Comparison of ENCODE assay signal across 12 cellular contexts in genomic region chr11:123056835-123057491, GRCh38. TPM values are rescaled to one million over a fixed set of nuclear protein-coding genes. Genes with fewer than 3 reads are reported as not detected.
DNase-seq lines count a peak whose midpoint lies in the region; ATAC-seq, FAIRE-seq and TF ChIP-seq lines count a peak whose summit lies in the region.
"Had no signal": no experiment of that assay in that cellular context is flagged by ENCODE, and none has a peak within 500 bp of the region (broad histone marks: within the 10 kb centered on the region; RNA-seq: fewer than 3 reads in every experiment).

No MANE protein-coding gene starts in this region.

- CTCF ChIA-PET in GM12878 (lab: Yijun Ruan, JAX), result interaction anchor here (0.6 to 11.6 kb wide), 29 partner anchors 9 to 519 kb away, joined by 3 to 387 read pairs (median 5); no protein-coding TSS in a partner anchor

- TF ChIP-seq POLR2A in GM12878 (IDR thresholded peaks at IDR 0.05; ENCODE audit: low read depth, low read length), result 0 out of 2 replicates have a peak, but pooled peaks have one; percentile 40

- H3K4me2 ChIP-seq in GM12878 (ENCODE audit: control insufficient read depth, insufficient read depth), result peak overlapping the region; percentile 75

- 23% methylated on average over 3 of the region's 3 CpGs for WGBS in GM12878 (ENCODE audit: insufficient coverage, insufficient replicate concordance, low lambda C conversion rate, missing lambda C conversion rate)

- in situ Hi-C loops in GM12878 (cut with MboI), result loop anchor here (25.0 kb wide), 1 partner anchor 1595 kb away; the partner anchor contains the start of genes SORL1 and SORL1-AS1

- no peak for TF ChIP-seq RAD21 in GM12878 (IDR thresholded peaks at IDR 0.05; ENCODE audit: insufficient read depth, low read depth, low read length)

- intact Hi-C loops in GM12878 (cut with micrococcal nuclease; ENCODE audit: unreplicated experiment), result no loop called here

- no peak overlapping the region for H3K27ac ChIP-seq in GM12878 (ENCODE audit: control insufficient read depth, insufficient read depth)

- ATAC-seq in GM12878, result no peak

- TF ChIP-seq CTCF in GM12878 (IDR thresholded peaks at IDR 0.05 in 2 of 3, conservative IDR thresholded peaks at IDR 0.05 in 1 of 3; ENCODE audit: control insufficient read depth in 2 of 3, extremely low read depth in 1 of 3, insufficient read depth in 1 of 3, low read depth in 3 of 3, low read length in 3 of 3) (no peak), progenitor cell of endocrine pancreas (IDR thresholded peaks at IDR 0.05; ENCODE audit: unreplicated experiment) (no peak), foreskin fibroblast (IDR thresholded peaks at IDR 0.05; ENCODE audit: low read depth, low read length) (no peak)

- H4K20me1 ChIP-seq in GM12878 (ENCODE audit: control insufficient read depth, insufficient read depth), result peaks cover 23% of the 10 kb centered on the region; the same call in 1 of the 2 replicates

- RAD21 ChIA-PET in GM12878 (lab: Charles Lee; ENCODE audit: unreplicated experiment), result interaction anchor here (0.6 to 8.1 kb wide), 18 partner anchors 9 to 261 kb away, joined by 3 to 122 read pairs (median 6); no protein-coding TSS in a partner anchor

- H3K79me2 ChIP-seq in GM12878 (ENCODE audit: control insufficient read depth, insufficient read depth, low read length), result peaks cover 46% of the 10 kb centered on the region

- H3K27ac Mint-ChIP-seq in progenitor cell of endocrine pancreas, result peak overlapping the region; percentile 81

- TF ChIP-seq EP300 in GM12878 (IDR thresholded peaks at IDR 0.05; ENCODE audit: borderline replicate concordance in 1 of 2, control insufficient read depth in 1 of 2, low read depth in 2 of 2, low read length in 2 of 2), result no peak

- no peak overlapping the region for H3K9ac ChIP-seq in GM12878 (ENCODE audit: control insufficient read depth, insufficient read depth, low read length)

- H3K27me3 Mint-ChIP-seq in progenitor cell of endocrine pancreas, result no peaks in the 10 kb centered on the region

- SMC1A ChIA-PET in GM12878 (lab: Charles Lee; ENCODE audit: uncharacterized antibody, unreplicated experiment), result interaction anchor here (0.6 to 9.0 kb wide), 24 partner anchors 9 to 260 kb away, joined by 3 to 159 read pairs (median 5); no protein-coding TSS in a partner anchor

- peak overlapping the region; percentile 39; the same call in 1 of the 2 replicates for H3K4me3 ChIP-seq in GM12878
- H3K4me3 ChIP-seq in foreskin fibroblast (ENCODE audit: low read depth in 1 of 2, low read length in 2 of 2), result no peak overlapping the region

- H3K4me1 ChIP-seq in GM12878 (ENCODE audit: control insufficient read depth, insufficient read depth, low read length), result no peaks in the 10 kb centered on the region; the same call in 1 of the 2 replicates

- no peaks in the 10 kb centered on the region; the same call in 2 of the 3 replicates for H3K9me3 ChIP-seq in GM12878 (replicated peaks; ENCODE audit: control insufficient read depth, insufficient read depth, low read length)

- no peaks in the 10 kb centered on the region for H3K27me3 ChIP-seq in GM12878 (replicated peaks in 1 of 2; ENCODE audit: control insufficient read depth in 2 of 2, insufficient read depth in 2 of 2, low read length in 1 of 2)

- H3K36me3 ChIP-seq in GM12878 (ENCODE audit: control insufficient read depth in 2 of 2, insufficient read depth in 2 of 2, low read length in 1 of 2), result peaks cover 27 to 43% of the 10 kb centered on the region in 2 experiments

- BruUV-seq in GM12878 (replicated peaks; lab: Mats Ljungman, UMichigan), result no TSS peak

- no peak for FAIRE-seq in GM12878 (lab: Jason Lieb, UNC)
- FAIRE-seq: A204.1, islet of Langerhans had no signal

- H3K4me3 Mint-ChIP-seq in progenitor cell of endocrine pancreas (ENCODE audit: low read depth), result no peak overlapping the region

- no peaks in the 10 kb centered on the region for H3K9me3 Mint-ChIP-seq in progenitor cell of endocrine pancreas (ENCODE audit: low read depth)

- no peak overlapping the region for H2AFZ ChIP-seq in GM12878 (ENCODE audit: control insufficient read depth, low read depth, low read length)

- peaks cover 41% of the 10 kb centered on the region for H3K4me1 Mint-ChIP-seq in progenitor cell of endocrine pancreas (ENCODE audit: low read depth)

- DNase-seq in NCI-H82 (lab: John Stamatoyannopoulos, UW), result peak; percentile 40
- no peak for DNase-seq in NCI-H82 treated with DMSO at 0.1 percent for 48 hours (lab: John Stamatoyannopoulos, UW; ENCODE audit: unreplicated experiment)
- peak; percentile 49 for DNase-seq in NAMALWA (ENCODE audit: low spot score)
- no peak for DNase-seq in GM12878 (ENCODE audit: low read depth, low spot score)
- DNase-seq in progenitor cell of endocrine pancreas (ENCODE audit: low spot score, unreplicated experiment), result no peak
- DNase-seq in foreskin fibroblast, result no peak
- DNase-seq in stimulated activated CD4-positive, alpha-beta T cell treated with anti-CD3 and anti-CD28 coated beads, Interleukin-4, amount 100 ng/mL, for 4 hours, result no peak
- no peak for DNase-seq in activated CD4-positive, CD25-positive, alpha-beta regulatory T cell (lab: John Stamatoyannopoulos, UW)
- DNase-seq: NCI-H1417 treated with DMSO at 0.1 percent for 48 hours, RPMI8226 had no signal

- POLR2A ChIA-PET in GM12878 (lab: Charles Lee), result interaction anchor here (1.2 to 2.4 kb wide), 4 partner anchors 11 to 200 kb away, joined by 3 to 10 read pairs (median 4); no protein-coding TSS in a partner anchor

- H3K36me3 Mint-ChIP-seq in progenitor cell of endocrine pancreas (ENCODE audit: insufficient read depth), result peaks cover 50% of the 10 kb centered on the region

TF ChIP-seq in GM12878, 131 proteins besides CTCF, POLR2A, EP300 and RAD21:
- TF ChIP-seq POLR2AphosphoS5 (IDR thresholded peaks at IDR 0.05; ENCODE audit: low read length) (peak; percentile 83), POLR2AphosphoS2 (IDR thresholded peaks at IDR 0.05; ENCODE audit: low read depth, low read length) (peak; percentile 37; the same call in 1 of the 2 replicates), TCF3 (IDR thresholded peaks at IDR 0.05; ENCODE audit: borderline replicate concordance, insufficient read depth, low read depth, low read length) (no peak), SMAD5 (IDR thresholded peaks at IDR 0.05; ENCODE audit: low read depth) (no peak), HDAC6 (IDR thresholded peaks at IDR 0.05; ENCODE audit: unreplicated experiment) (peak; percentile 5)

RNA-seq across cellular contexts. Expression of gene HSPA8, which starts 5.0 kb away (rescaled TPM):
- total RNA-seq in GM12878 (2013; cell fraction: nucleolus; rRNA removed), result 799 and 807 TPM in 2 replicates
- total RNA-seq in GM12878 (2014; rRNA removed) (2,142 and 2,298 TPM in 2 replicates), GM12878 (2014; rRNA removed; fragmentation: Illumina TruSeq; extraction: Trizol) (2,450 and 2,735 TPM in 2 replicates), GM12878 (2021) (1,578 and 1,698 TPM in 2 replicates), progenitor cell of endocrine pancreas (1,127 and 1,140 TPM in 2 replicates)
- polyA plus RNA-seq in GM12878 (2011; ENCODE audit: low read depth), result 729 TPM
- polyA plus RNA-seq in GM12878 (2011; rRNA removed) (2,716 and 3,205 TPM in 2 replicates), GM12878 (2014; fragmentation: Illumina TruSeq; extraction: Trizol) (2,458 and 3,035 TPM in 2 replicates), GM12878 (2014; fragmentation: Nextera tagmentation; extraction: Ambion mirVana) (1,000 to 10,000 TPM; 1,190 to 1,772 TPM), GM12878 (2014; rRNA removed) (1,683 and 2,365 TPM in 2 replicates), GM12878 (2016; fragmentation: Nextera tagmentation; extraction: Ambion mirVana) (1,000 to 10,000 TPM; 1,900 to 1,949 TPM)
- polyA plus RNA-seq in GM12878 (2011; cell fraction: cytosol; rRNA removed), result 2,085 and 3,267 TPM in 2 replicates
- polyA plus RNA-seq in GM12878 (2011; cell fraction: nucleus; rRNA removed), result 2,060 and 2,197 TPM in 2 replicates
- polyA plus RNA-seq in GM12878 (2012), result 1,101 and 1,128 TPM in 2 replicates
- polyA minus RNA-seq in GM12878 (2011; rRNA and poly(A)+ RNA removed), result 3,706 and 4,126 TPM in 2 replicates
- 616 and 823 TPM in 2 replicates for polyA minus RNA-seq in GM12878 (2011; cell fraction: cytosol; rRNA and poly(A)+ RNA removed)
- 785 and 1,054 TPM in 2 replicates for polyA minus RNA-seq in GM12878 (2011; cell fraction: nucleus; rRNA and poly(A)+ RNA removed)

Comparison
In these comparisons a context has a peak if more than half of its experiments do, and no peak if none do; other contexts are left out.
1. DNase-seq: peak in NCI-H82 (single experiment) and NAMALWA (single experiment); none in NCI-H82 treated with DMSO at 0.1 percent for 48 hours (single experiment), GM12878 (single experiment), progenitor cell of endocrine pancreas (single experiment), foreskin fibroblast (0 of 2), stimulated activated CD4-positive, alpha-beta T cell treated with anti-CD3 and anti-CD28 coated beads, Interleukin-4, amount 100 ng/mL, for 4 hours (0 of 2) and activated CD4-positive, CD25-positive, alpha-beta regulatory T cell (0 of 4).